20 cellular contexts compared by ENCODE assay signal in genomic region chr9:38214441-38214840, GRCh38.
DNase-seq lines count a peak whose midpoint lies in the region; TF ChIP-seq lines count a peak whose summit lies in the region.
"Had no signal": no experiment of that assay in that cellular context is flagged by ENCODE, and none has a peak within 500 bp of the region (broad histone marks: within the 10 kb centered on the region; RNA-seq: fewer than 3 reads in every experiment).

No MANE protein-coding gene starts in this region.

- H3K9me3 Mint-ChIP-seq in H9 (peaks cover 0 to 10% of the 10 kb centered on the region in 2 experiments; a peak in 2 of 5 replicates), endodermal cell (peaks cover 3% of the 10 kb centered on the region)
- H3K9me3 Mint-ChIP-seq: CD4-positive, alpha-beta T cell had no signal

- H3K9me3 ChIP-seq in H9 (ENCODE audit: control insufficient read depth, low read depth, low read length) (no peaks in the 10 kb centered on the region), endodermal cell (ENCODE audit: control insufficient read depth, low read length) (no peaks in the 10 kb centered on the region), hepatocyte (ENCODE audit: low read depth) (no peaks in the 10 kb centered on the region), ascending aorta (no peaks in the 10 kb centered on the region)
- H3K9me3 ChIP-seq: BE2C, Caco-2, SJSA1 had no signal

- H2BK20ac ChIP-seq in H9 (ENCODE audit: low read depth, low read length, poor library complexity, severe bottlenecking): no peak overlapping the region

- H3K4me3 Mint-ChIP-seq in H9 (peak overlapping the region in 1 of 2 experiments; percentile 40; a peak in 1 of 5 replicates), endodermal cell (peak overlapping the region; percentile 25)
- H3K4me3 Mint-ChIP-seq: CD4-positive, alpha-beta T cell had no signal

- no peaks in the 10 kb centered on the region for H3K4me1 ChIP-seq in H9 (ENCODE audit: insufficient read depth, low read length)
- peaks cover 6% of the 10 kb centered on the region for H3K4me1 ChIP-seq in endodermal cell (ENCODE audit: control insufficient read depth, insufficient read depth, low read length)
- no peaks in the 10 kb centered on the region for H3K4me1 ChIP-seq in hepatocyte (ENCODE audit: insufficient read depth)
- no peaks in the 10 kb centered on the region for H3K4me1 ChIP-seq in ascending aorta
- H3K4me1 ChIP-seq: SJSA1 had no signal

- no peak overlapping the region for H2AFZ ChIP-seq in H9 (ENCODE audit: low read length)
- H2AFZ ChIP-seq in hepatocyte: no peak overlapping the region

- peaks cover 100% of the 10 kb centered on the region for H3K27me3 Mint-ChIP-seq in H9 (ENCODE audit: low read depth)
- H3K27me3 Mint-ChIP-seq in endodermal cell (ENCODE audit: insufficient read depth): peaks cover 88% of the 10 kb centered on the region
- H3K27me3 Mint-ChIP-seq: CD4-positive, alpha-beta T cell had no signal

- H3K79me2 ChIP-seq in H9 (ENCODE audit: insufficient read depth, low read length) (no peaks in the 10 kb centered on the region), hepatocyte (no peaks in the 10 kb centered on the region)

- H3K36me3 ChIP-seq in endodermal cell (ENCODE audit: control insufficient read depth, insufficient read depth, low read length) (no peaks in the 10 kb centered on the region), hepatocyte (replicated peaks; ENCODE audit: insufficient read depth, low read depth) (no peaks in the 10 kb centered on the region), ascending aorta (no peaks in the 10 kb centered on the region)
- H3K36me3 ChIP-seq: BE2C, SJSA1 had no signal

- no peaks in the 10 kb centered on the region for H3K9me2 ChIP-seq in hepatocyte (replicated peaks; ENCODE audit: insufficient read depth)

- no peaks in the 10 kb centered on the region for H3K36me3 Mint-ChIP-seq in H9 (ENCODE audit: insufficient read depth in 1 of 3, low read depth in 3 of 3)
- no peaks in the 10 kb centered on the region for H3K36me3 Mint-ChIP-seq in endodermal cell (ENCODE audit: low read depth)

- H4K20me1 ChIP-seq in H9 (ENCODE audit: control insufficient read depth, insufficient read depth, insufficient read length) (no peaks in the 10 kb centered on the region), hepatocyte (ENCODE audit: insufficient read depth, poor library complexity, severe bottlenecking) (no peaks in the 10 kb centered on the region)

- H3K14ac ChIP-seq in H9 (ENCODE audit: insufficient read depth, low read length): no peak overlapping the region

- H3K79me1 ChIP-seq in H9 (ENCODE audit: insufficient read depth, low read depth, low read length, poor library complexity, severe bottlenecking): no peaks in the 10 kb centered on the region

- H3K27ac ChIP-seq in H9 (ENCODE audit: insufficient read length, low read depth, low read length): no peak overlapping the region
- H3K27ac ChIP-seq in endodermal cell (ENCODE audit: low read depth, low read length): no peak overlapping the region
- no peak overlapping the region for H3K27ac ChIP-seq in hepatocyte
- no peak overlapping the region for H3K27ac ChIP-seq in ascending aorta
- H3K27ac ChIP-seq: KMS-11, SJSA1 had no signal

- peak overlapping the region; percentile 30 for H3K4me3 ChIP-seq in endodermal cell (ENCODE audit: low read length)
- no peak overlapping the region for H3K4me3 ChIP-seq in hepatocyte
- no peak overlapping the region for H3K4me3 ChIP-seq in ascending aorta
- H3K4me3 ChIP-seq: SJSA1 had no signal

- no peak for TF ChIP-seq CTCF in H9 (conservative IDR thresholded peaks at IDR 0.05)
- TF ChIP-seq CTCF in endodermal cell (conservative IDR thresholded peaks at IDR 0.05): no peak
- TF ChIP-seq CTCF in hepatocyte (IDR thresholded peaks at IDR 0.05; ENCODE audit: poor library complexity): no peak
- no peak for TF ChIP-seq CTCF in ascending aorta (IDR thresholded peaks at IDR 0.05)

- H3K4me1 Mint-ChIP-seq in H9 (peaks cover 14 to 22% of the 10 kb centered on the region in 2 experiments), endodermal cell (peaks cover 33% of the 10 kb centered on the region)

- DNase-seq in COR-L47 (lab: John Stamatoyannopoulos, UW) (peak; percentile 46), H9 (peak; percentile 74), endodermal cell (peak; percentile 87), iPS-NIHi7 (ENCODE audit: extremely low spot score) (peak; percentile 81), SKM-1 (lab: John Stamatoyannopoulos, UW; ENCODE audit: unreplicated experiment) (no peak), hepatocyte (ENCODE audit: low spot score) (no peak), NOMO-1 (lab: John Stamatoyannopoulos, UW; ENCODE audit: unreplicated experiment in 2 of 2) (no peak), ascending aorta (ENCODE audit: low spot score in 2 of 2) (no peak)
- DNase-seq: BE2C; Caco-2; CD4-positive, alpha-beta T cell; DND-41; IMR-90; NCI-H1092 treated with DMSO at 0.1 percent for 48 hours; NCI-H1436 treated with DMSO at 0.1 percent for 48 hours; NCI-H2029 treated with DMSO at 0.1 percent for 48 hours; NCI-H226; NCI-H510A treated with DMSO at 0.1 percent for 48 hours had no signal

- H3K4ac ChIP-seq in H9 (ENCODE audit: low read depth, low read length): no peak overlapping the region

- H3K23me2 ChIP-seq in H9 (ENCODE audit: insufficient read length, low read depth, low read length, poor library complexity, severe bottlenecking): no peaks in the 10 kb centered on the region

- H4K5ac ChIP-seq in H9 (ENCODE audit: insufficient read length, low read depth, low read length): no peak overlapping the region

- H3K9ac ChIP-seq in H9 (ENCODE audit: extremely low read depth, insufficient read length, low read length): no peak overlapping the region
- H3K9ac ChIP-seq in endodermal cell (ENCODE audit: extremely low read depth, low read length, poor library complexity, severe bottlenecking): no peak overlapping the region
- H3K9ac ChIP-seq: KMS-11 had no signal

- no peak overlapping the region for H2BK5ac ChIP-seq in H9 (ENCODE audit: insufficient read length, low read length)

- WGBS in H9 (ENCODE audit: extremely low coverage, insufficient read length, low lambda C conversion rate): no CpG with 5 or more reads among the region's 3 CpGs
- 0 to 1% methylated on average over 1 to 3 of the region's 3 CpGs for WGBS in endodermal cell (ENCODE audit: insufficient coverage in 1 of 2, insufficient read length in 1 of 2), 2 experiments
- 48% methylated on average over 2 of the region's 3 CpGs for WGBS in hepatocyte (ENCODE audit: low lambda C conversion rate, missing lambda C conversion rate)

- H3K27me3 ChIP-seq in H9 (ENCODE audit: insufficient read depth, low read length): peaks cover 65% of the 10 kb centered on the region
- peaks cover 8% of the 10 kb centered on the region for H3K27me3 ChIP-seq in endodermal cell (ENCODE audit: control insufficient read depth, insufficient read depth, low read length, poor library complexity, severe bottlenecking)
- H3K27me3 ChIP-seq in hepatocyte: no peaks in the 10 kb centered on the region
- H3K27me3 ChIP-seq in ascending aorta: no peaks in the 10 kb centered on the region
- H3K27me3 ChIP-seq: BE2C, SJSA1 had no signal

- no peak overlapping the region for H3K56ac ChIP-seq in H9 (ENCODE audit: insufficient read length, low read depth, low read length)

- H2BK120ac ChIP-seq in H9 (ENCODE audit: low read depth, low read length, poor library complexity, severe bottlenecking): no peak overlapping the region

- H3K23ac ChIP-seq in H9 (ENCODE audit: insufficient read length, low read depth, low read length): no peak overlapping the region

- H2AK5ac ChIP-seq in H9 (ENCODE audit: insufficient read length, low read length): no peak overlapping the region

- H3K4me2 ChIP-seq in H9 (ENCODE audit: insufficient read depth, insufficient read length, low read length) (no peak overlapping the region), hepatocyte (no peak overlapping the region)
- H3K4me2 ChIP-seq: KMS-11 had no signal

- H3K27ac Mint-ChIP-seq in H9: no peak overlapping the region
- peak overlapping the region; percentile 52 for H3K27ac Mint-ChIP-seq in endodermal cell
- H3K27ac Mint-ChIP-seq: CD4-positive, alpha-beta T cell had no signal

- H2BK15ac ChIP-seq in H9 (ENCODE audit: low read depth, low read length): no peak overlapping the region

- intact Hi-C loops in ascending aorta (cut with DNase I): loop anchor here (10.0 kb wide), 1 partner anchor 220 kb away; no protein-coding TSS in a partner anchor

- no peak overlapping the region for H3K18ac ChIP-seq in H9 (ENCODE audit: insufficient read length, low read depth, low read length)

- H4K8ac ChIP-seq in H9 (replicated peaks; ENCODE audit: insufficient read length, low read depth, low read length): no peak overlapping the region

- H3T11ph ChIP-seq in H9 (ENCODE audit: low read length): no peak overlapping the region

- no peak overlapping the region for H4K91ac ChIP-seq in H9 (ENCODE audit: insufficient read length, low read depth, low read length)

- no peak overlapping the region for H2BK12ac ChIP-seq in H9 (ENCODE audit: insufficient read length, low read depth, low read length)

Comparison
In these comparisons a context has a peak if more than half of its experiments do, and no peak if none do; other contexts are left out.
1. DNase-seq: peak in COR-L47 (single experiment), H9 (single experiment), endodermal cell (single experiment) and iPS-NIHi7 (single experiment); none in SKM-1 (single experiment), hepatocyte (single experiment), NOMO-1 (0 of 2) and ascending aorta (0 of 2).